8 cellular contexts compared by ENCODE assay signal in the genomic region with DNA sequence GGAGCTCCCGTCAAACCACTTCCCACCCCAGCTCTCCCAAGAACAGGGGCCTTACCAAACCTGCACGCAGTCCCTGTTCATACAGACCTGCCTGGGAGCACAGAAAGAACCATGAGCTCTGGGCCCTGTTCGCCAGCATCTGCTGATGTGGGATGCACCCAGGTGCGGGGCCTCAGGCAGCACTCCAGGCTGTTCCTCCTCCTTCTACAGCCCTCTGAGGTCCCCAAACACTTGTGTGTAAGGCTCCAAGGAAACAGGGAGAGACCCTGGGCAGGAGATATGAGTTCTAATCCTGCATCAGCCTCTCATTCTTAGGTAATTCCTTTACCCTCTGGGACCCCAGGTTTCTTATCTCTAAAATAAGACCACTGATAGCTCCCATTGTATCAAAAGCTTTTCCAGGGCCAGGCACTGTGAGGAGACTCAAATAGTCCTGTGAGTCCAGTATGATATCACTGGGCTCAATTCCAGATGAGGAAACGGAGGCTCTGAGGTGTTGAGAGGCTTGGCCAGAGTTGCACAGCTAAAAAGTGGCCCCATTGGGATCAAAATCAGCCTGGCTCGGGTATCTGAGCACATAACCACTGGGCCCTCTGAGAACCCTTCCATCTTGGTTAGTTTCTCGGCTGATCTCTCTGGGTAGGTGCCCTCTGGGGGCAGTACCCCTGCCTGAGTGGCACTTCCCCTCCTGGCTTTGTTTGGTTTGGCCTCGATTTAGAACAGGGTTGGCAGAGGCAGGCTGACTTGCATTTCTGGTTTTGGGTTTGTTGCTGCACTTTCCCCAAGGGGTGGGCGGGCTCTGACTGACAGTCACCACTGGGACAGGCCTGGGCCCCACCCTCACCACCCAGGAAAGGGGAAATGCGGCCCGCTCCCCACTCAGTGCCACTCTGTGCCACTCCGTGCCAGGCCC.
DNase-seq lines count a peak whose midpoint lies in the region; ATAC-seq, FAIRE-seq and TF ChIP-seq lines count a peak whose summit lies in the region.

No MANE protein-coding gene starts in this region.

- no peak overlapping the region for H2AFZ ChIP-seq in HepG2 (ENCODE audit: low read length)

- H3K27ac Mint-ChIP-seq in activated CD8-positive, alpha-beta memory T cell treated with anti-CD3 and anti-CD28 coated beads, Interleukin-2, amount 10 ng/mL, durations not matched to agents 7 days and 5 days: peak overlapping the region; percentile 95
- peak overlapping the region; percentile 93 for H3K27ac Mint-ChIP-seq in osteocyte (ENCODE audit: unreplicated experiment)

- H3K4me1 ChIP-seq in liver (ENCODE audit: control insufficient read depth in 4 of 4, insufficient read depth in 4 of 4, low read length in 3 of 4) (peaks cover 12 to 30% (median 20%) of the 10 kb centered on the region in 4 donors), HepG2 (ENCODE audit: insufficient read depth, low read length) (peaks cover 26% of the 10 kb centered on the region), esophagus squamous epithelium (peaks cover 61 to 80% (median 62%) of the 10 kb centered on the region in 3 donors), tibial artery (peaks cover 16 to 79% (median 69%) of the 10 kb centered on the region in 4 donors)

- TF ChIP-seq EP300 in HepG2 (IDR thresholded peaks at IDR 0.05; ENCODE audit: low read depth in 2 of 2, low read length in 2 of 2): no peak
- TF ChIP-seq EP300 in HepG2 (CRISPR knock-in tag; IDR thresholded peaks at IDR 0.05; ENCODE audit: borderline replicate concordance): no peak

- ATAC-seq in HepG2: no peak
- no peak for ATAC-seq in activated CD8-positive, alpha-beta memory T cell treated with anti-CD3 and anti-CD28 coated beads, Interleukin-2, amount 10 ng/mL, durations not matched to agents 7 days and 5 days
- ATAC-seq in GM21576 (IDR thresholded peaks at IDR 0.05; ENCODE audit: unreplicated experiment): no peak

- no TSS peak for BruUV-seq in HepG2 (replicated peaks; lab: Mats Ljungman, UMichigan)

- H4K20me1 ChIP-seq in HepG2 (ENCODE audit: insufficient read depth, low read length): no peaks in the 10 kb centered on the region

- no peak for TF ChIP-seq CTCF in liver (IDR thresholded peaks at IDR 0.05; ENCODE audit: low read depth, low read length, missing input control)
- no peak for TF ChIP-seq CTCF in HepG2 (CRISPR knock-in tag; IDR thresholded peaks at IDR 0.05)
- TF ChIP-seq CTCF in esophagus squamous epithelium (IDR thresholded peaks at IDR 0.05): peak in 1 of 6 experiments; percentile 10
- no peak for TF ChIP-seq CTCF in osteocyte (IDR thresholded peaks at IDR 0.05)
- peak in 1 of 2 experiments; percentile 23 for TF ChIP-seq CTCF in tibial artery (IDR thresholded peaks at IDR 0.05)

- peak; percentile 53 to 65 for TF ChIP-seq RAD21 in liver (IDR thresholded peaks at IDR 0.05)
- no peak for TF ChIP-seq RAD21 in HepG2 (CRISPR knock-in tag; IDR thresholded peaks at IDR 0.05)

- no peak overlapping the region for H3K4me2 ChIP-seq in HepG2 (ENCODE audit: low read depth, low read length)

- CTCF ChIA-PET in HepG2 (lab: Yijun Ruan, JAX; ENCODE audit: low intra/inter-chr PET ratio, low total read pairs): no interaction called here
- CTCF ChIA-PET in activated CD8-positive, alpha-beta memory T cell treated with anti-CD3 and anti-CD28 coated beads, Interleukin-2, amount 10 ng/mL, durations not matched to agents 7 days and 5 days (lab: Charles Lee): interaction anchor here (1.0 to 6.1 kb wide), 11 partner anchors 9 to 179 kb away, joined by 3 to 105 read pairs (median 8); a partner anchor contains a TSS

- POLR2A ChIA-PET in HepG2 (lab: Yijun Ruan, JAX): interaction anchor here (1.6 kb wide), 2 partner anchors 16 to 75 kb away, joined by 3 to 4 read pairs; no protein-coding TSS in a partner anchor

- H3K27me3 Mint-ChIP-seq in activated CD8-positive, alpha-beta memory T cell treated with anti-CD3 and anti-CD28 coated beads, Interleukin-2, amount 10 ng/mL, durations not matched to agents 7 days and 5 days: no peaks in the 10 kb centered on the region
- no peaks in the 10 kb centered on the region for H3K27me3 Mint-ChIP-seq in osteocyte (ENCODE audit: unreplicated experiment)

- no peak for FAIRE-seq in HepG2 (lab: Jason Lieb, UNC)

- intact Hi-C loops in HepG2 (cut with micrococcal nuclease; ENCODE audit: unreplicated experiment): no loop called here
- intact Hi-C loops in esophagus squamous epithelium (cut with DNase I): no loop called here
- intact Hi-C loops in tibial artery (cut with DNase I; ENCODE audit: low total_unique reads): no loop called here

- H3K4me1 Mint-ChIP-seq in activated CD8-positive, alpha-beta memory T cell treated with anti-CD3 and anti-CD28 coated beads, Interleukin-2, amount 10 ng/mL, durations not matched to agents 7 days and 5 days: peaks cover 63% of the 10 kb centered on the region
- peaks cover 72% of the 10 kb centered on the region for H3K4me1 Mint-ChIP-seq in osteocyte (ENCODE audit: unreplicated experiment)

- H3K9ac ChIP-seq in liver (ENCODE audit: low read depth in 1 of 2, low read length in 2 of 2) (peak overlapping the region in 1 of 2 donors; percentile 37), HepG2 (ENCODE audit: insufficient read depth, low read depth, low read length) (no peak overlapping the region)

- in situ Hi-C loops in HepG2 (cut with HindIII; ENCODE audit: extremely low pct_ligation_motif_present, low pct_unique_long_range_greater_than_20kb): no loop called here

- no peak for TF ChIP-seq POLR2A in HepG2 (IDR thresholded peaks at IDR 0.05; ENCODE audit: insufficient read depth in 1 of 2, low read depth in 2 of 2, low read length in 2 of 2)
- TF ChIP-seq POLR2A in esophagus squamous epithelium (IDR thresholded peaks at IDR 0.05): no peak

- H3K27ac ChIP-seq in liver (ENCODE audit: low read depth in 1 of 2, low read length in 2 of 2) (peak overlapping the region; percentile 50 to 58), HepG2 (ENCODE audit: extremely low read length, insufficient read depth, low read length) (no peak overlapping the region), esophagus squamous epithelium (peak overlapping the region; percentile 82 to 92 (median 87)), tibial artery (peak overlapping the region; percentile 84 to 92)

- H3K36me3 ChIP-seq in liver (ENCODE audit: control insufficient read depth in 4 of 4, insufficient read depth in 3 of 4, low read depth in 1 of 4, low read length in 3 of 4): peaks cover 0 to 3% (median 2%) of the 10 kb centered on the region in 4 donors
- H3K36me3 ChIP-seq in HepG2 (replicated peaks in 1 of 2; ENCODE audit: control insufficient read depth in 1 of 2, insufficient read depth in 2 of 2, low read length in 2 of 2): peaks cover 9 to 35% of the 10 kb centered on the region in 2 experiments; a peak in 4 of 5 replicates
- H3K36me3 ChIP-seq in esophagus squamous epithelium: peaks cover 10 to 22% (median 10%) of the 10 kb centered on the region in 3 donors
- peaks cover 21 to 23% (median 23%) of the 10 kb centered on the region in 3 donors for H3K36me3 ChIP-seq in tibial artery

- DNase-seq in HepG2 (ENCODE audit: low spot score): no peak
- peak; percentile 73 for DNase-seq in activated CD8-positive, alpha-beta memory T cell treated with anti-CD3 and anti-CD28 coated beads, Interleukin-2, amount 10 ng/mL, durations not matched to agents 7 days and 5 days
- peak; percentile 43 for DNase-seq in esophagus squamous epithelium (lab: John Stamatoyannopoulos, UW)
- DNase-seq in osteocyte (ENCODE audit: extremely low spot score, unreplicated experiment): no peak
- peak; percentile 88 to 97 for DNase-seq in tibial artery
- no peak for DNase-seq in NCI-H82 (lab: John Stamatoyannopoulos, UW)

- WGBS in liver: 46% methylated on average over 12 of the region's 12 CpGs
- 99% methylated on average over 12 of the region's 12 CpGs for WGBS in HepG2 (ENCODE audit: low lambda C conversion rate)
- WGBS in esophagus squamous epithelium, 2 donors: 43% methylated on average over 5 to 7 of the region's 12 CpGs

- H3K36me3 Mint-ChIP-seq in activated CD8-positive, alpha-beta memory T cell treated with anti-CD3 and anti-CD28 coated beads, Interleukin-2, amount 10 ng/mL, durations not matched to agents 7 days and 5 days: peaks cover 19% of the 10 kb centered on the region
- H3K36me3 Mint-ChIP-seq in osteocyte (ENCODE audit: unreplicated experiment): peaks cover 25% of the 10 kb centered on the region

- H3K79me2 ChIP-seq in HepG2 (ENCODE audit: insufficient read depth, low read length): peaks cover 2% of the 10 kb centered on the region

- H3K9me3 ChIP-seq in liver (ENCODE audit: control insufficient read depth in 4 of 4, low read length in 3 of 4) (no peaks in the 10 kb centered on the region), HepG2 (ENCODE audit: low read length) (no peaks in the 10 kb centered on the region), esophagus squamous epithelium (no peaks in the 10 kb centered on the region), tibial artery (no peaks in the 10 kb centered on the region)

- peak overlapping the region; percentile 65 for H3K4me3 Mint-ChIP-seq in activated CD8-positive, alpha-beta memory T cell treated with anti-CD3 and anti-CD28 coated beads, Interleukin-2, amount 10 ng/mL, durations not matched to agents 7 days and 5 days
- H3K4me3 Mint-ChIP-seq in osteocyte (ENCODE audit: unreplicated experiment): no peak overlapping the region

- no peaks in the 10 kb centered on the region for H3K9me3 Mint-ChIP-seq in activated CD8-positive, alpha-beta memory T cell treated with anti-CD3 and anti-CD28 coated beads, Interleukin-2, amount 10 ng/mL, durations not matched to agents 7 days and 5 days (ENCODE audit: low read depth)
- no peaks in the 10 kb centered on the region for H3K9me3 Mint-ChIP-seq in osteocyte (ENCODE audit: unreplicated experiment)

- no peaks in the 10 kb centered on the region for H3K27me3 ChIP-seq in liver (ENCODE audit: control insufficient read depth in 4 of 4, insufficient read depth in 4 of 4, low read length in 3 of 4)
- no peaks in the 10 kb centered on the region for H3K27me3 ChIP-seq in HepG2 (ENCODE audit: control insufficient read depth in 1 of 2, insufficient read depth in 2 of 2, low read length in 2 of 2)
- no peaks in the 10 kb centered on the region for H3K27me3 ChIP-seq in esophagus squamous epithelium
- no peaks in the 10 kb centered on the region for H3K27me3 ChIP-seq in tibial artery

- H3K4me3 ChIP-seq in liver (ENCODE audit: low read depth in 1 of 3, low read length in 3 of 3): peak overlapping the region in 1 of 3 donors; percentile 23
- H3K4me3 ChIP-seq in HepG2 (replicated peaks in 1 of 3; ENCODE audit: insufficient read depth in 1 of 3, low read depth in 2 of 3, low read length in 3 of 3): no peak overlapping the region
- peak overlapping the region in 3 of 4 donors; percentile 9 to 53 (median 24) for H3K4me3 ChIP-seq in esophagus squamous epithelium
- peak overlapping the region; percentile 24 to 34 for H3K4me3 ChIP-seq in tibial artery

TF ChIP-seq in liver, 16 proteins besides CTCF, POLR2A, EP300 and RAD21 (continues in another document):
- no peak for TF ChIP-seq TAF1 (conservative IDR thresholded peaks at IDR 0.05)

TF ChIP-seq in HepG2, 621 proteins besides CTCF, POLR2A, EP300 and RAD21 (continues in another document):
- TF ChIP-seq ZNF7 (CRISPR knock-in tag; IDR thresholded peaks at IDR 0.05): no peak

Comparison
In these comparisons a context has a peak if more than half of its experiments do, and no peak if none do; other contexts are left out.
1. H3K4me3 ChIP-seq: peak in esophagus squamous epithelium (3 of 4) and tibial artery (2 of 2); none in HepG2 (0 of 3).
2. DNase-seq: peak in activated CD8-positive, alpha-beta memory T cell treated with anti-CD3 and anti-CD28 coated beads, Interleukin-2, amount 10 ng/mL, durations not matched to agents 7 days and 5 days (single experiment), esophagus squamous epithelium (single experiment) and tibial artery (2 of 2); none in HepG2 (single experiment), osteocyte (single experiment) and NCI-H82 (single experiment).